In genomic region chr3:190676477-190676876, GRCh38 we compare ENCODE assay signal across 2 cellular contexts.
TF ChIP-seq lines count a peak whose summit lies in the region.

No MANE protein-coding gene starts in this region.

TF ChIP-seq in SK-N-SH, 30 proteins besides CTCF, POLR2A, EP300 and RAD21 (continued from another document):
- no peak for TF ChIP-seq REST (IDR thresholded peaks at IDR 0.05; ENCODE audit: low read depth, low read length)
- no peak for TF ChIP-seq GABPA (IDR thresholded peaks at IDR 0.05; ENCODE audit: low read depth)
- no peak for TF ChIP-seq SMC3 (IDR thresholded peaks at IDR 0.05; ENCODE audit: low read depth, low read length)
- TF ChIP-seq MAX (IDR thresholded peaks at IDR 0.05; ENCODE audit: low read depth) = no peak
- TF ChIP-seq JUND (IDR thresholded peaks at IDR 0.05) = peak; percentile 24; the same call in 1 of the 2 replicates
- TF ChIP-seq MEF2A (IDR thresholded peaks at IDR 0.05; ENCODE audit: borderline replicate concordance, low read depth) = peak; percentile 40; the same call in 1 of the 2 replicates
- TF ChIP-seq CHD2 (IDR thresholded peaks at IDR 0.05; ENCODE audit: low read length, partially characterized antibody) = no peak
- no peak for TF ChIP-seq TAF1 (IDR thresholded peaks at IDR 0.05; ENCODE audit: borderline replicate concordance, low read depth, low read length)
- no peak for TF ChIP-seq FOXM1 (IDR thresholded peaks at IDR 0.05; ENCODE audit: low read depth)
- TF ChIP-seq USF1 (IDR thresholded peaks at IDR 0.05; ENCODE audit: borderline replicate concordance, low read depth) = no peak
- no peak for TF ChIP-seq RFX5 (IDR thresholded peaks at IDR 0.05; ENCODE audit: low read length)
- TF ChIP-seq POLR2AphosphoS5 (IDR thresholded peaks at IDR 0.05; ENCODE audit: low read depth, low read length) = no peak
- no peak for TF ChIP-seq ZBTB33 (IDR thresholded peaks at IDR 0.05; ENCODE audit: borderline replicate concordance, low read depth)
- no peak for TF ChIP-seq TCF12 (IDR thresholded peaks at IDR 0.05)
- no peak for TF ChIP-seq USF2 (IDR thresholded peaks at IDR 0.05; ENCODE audit: borderline replicate concordance, low read depth, low read length)

TF ChIP-seq in SK-N-SH treated with all-trans-retinoic acid at 6 μM for 48 hours, 23 proteins besides CTCF, POLR2A, EP300 and RAD21 (continued from another document):
- no peak for TF ChIP-seq PATZ1 (CRISPR knock-in tag; IDR thresholded peaks at IDR 0.05; ENCODE audit: borderline replicate concordance)
- TF ChIP-seq BACH2 (CRISPR knock-in tag; IDR thresholded peaks at IDR 0.05; ENCODE audit: borderline replicate concordance) = no peak
- no peak for TF ChIP-seq ZNF8 (CRISPR knock-in tag; IDR thresholded peaks at IDR 0.05)
- no peak for TF ChIP-seq PPARA (CRISPR knock-in tag; IDR thresholded peaks at IDR 0.05; ENCODE audit: borderline replicate concordance)
- TF ChIP-seq ESRRG (CRISPR knock-in tag; IDR thresholded peaks at IDR 0.05) = no peak
- no peak for TF ChIP-seq ISL1 (CRISPR knock-in tag; IDR thresholded peaks at IDR 0.05)
- TF ChIP-seq TSHZ2 (CRISPR knock-in tag; IDR thresholded peaks at IDR 0.05) = no peak
- TF ChIP-seq ZNF70 (CRISPR knock-in tag; IDR thresholded peaks at IDR 0.05) = no peak
